ENCODE assay signal across 26 cellular contexts in genomic region chrX:15418041-15418706, GRCh38. TPM values are rescaled to one million over a fixed set of nuclear protein-coding genes. Genes with fewer than 3 reads are reported as not detected.
A peak's percentile ranks its signal among the peaks of the same experiment; 100 is the strongest.
DNase-seq lines count a peak whose midpoint lies in the region; ATAC-seq and TF ChIP-seq lines count a peak whose summit lies in the region.
"Had no signal": no experiment of that assay in that cellular context is flagged by ENCODE, and none has a peak within 500 bp of the region (broad histone marks: within the 10 kb centered on the region; RNA-seq: fewer than 3 reads in every experiment).

No MANE protein-coding gene starts in this region.

- CTCF ChIA-PET in BJ (lab: Yijun Ruan, JAX) = no interaction called here
- CTCF ChIA-PET in activated CD4-positive, alpha-beta T cell treated with anti-CD3 and anti-CD28 coated beads, Interleukin-2, amount 10 ng/mL, durations not matched to agents 7 days and 5 days (lab: Charles Lee) = no interaction called here
- CTCF ChIA-PET in activated CD4-positive, alpha-beta memory T cell treated with anti-CD3 and anti-CD28 coated beads for 36 hours (lab: Charles Lee) = no interaction called here

- H3K4me3 Mint-ChIP-seq in activated CD4-positive, alpha-beta T cell treated with anti-CD3 and anti-CD28 coated beads, Interleukin-2, amount 10 ng/mL, durations not matched to agents 7 days and 5 days = no peak overlapping the region
- H3K4me3 Mint-ChIP-seq in activated CD4-positive, alpha-beta memory T cell treated with anti-CD3 and anti-CD28 coated beads for 36 hours = no peak overlapping the region
- H3K4me3 Mint-ChIP-seq in natural killer cell = no peak overlapping the region
- no peak overlapping the region for H3K4me3 Mint-ChIP-seq in activated naive CD8-positive, alpha-beta T cell treated with anti-CD3 and anti-CD28 coated beads, Interleukin-2, amount 50 U/mL, for 24 hours
- H3K4me3 Mint-ChIP-seq: effector memory CD8-positive, alpha-beta T cell; natural killer cell treated with Interleukin-12 subunit alpha and Interleukin-12 subunit beta and Interleukin-15 and Interleukin-18, amount 100 ng/mL, for 72 hours; stimulated activated naive CD8-positive, alpha-beta T cell treated with anti-CD3 and anti-CD28 coated beads, Interleukin-15, amount 100 ng/mL, for 72 hours had no signal

- intact Hi-C loops in sciatic nerve (cut with DNase I) (no loop called here), natural killer cell (cut with micrococcal nuclease) (no loop called here)
- intact Hi-C loops in activated CD4-positive, alpha-beta memory T cell treated with anti-CD3 and anti-CD28 coated beads for 36 hours (cut with micrococcal nuclease) = no loop called here

- no peaks in the 10 kb centered on the region for H3K27me3 ChIP-seq in BJ (ENCODE audit: control insufficient read depth, insufficient read depth, low read length)
- H3K27me3 ChIP-seq: adrenal gland, vagina had no signal

- H3K36me3 Mint-ChIP-seq in activated CD4-positive, alpha-beta T cell treated with anti-CD3 and anti-CD28 coated beads, Interleukin-2, amount 10 ng/mL, durations not matched to agents 7 days and 5 days (ENCODE audit: low read depth) = no peaks in the 10 kb centered on the region
- no peaks in the 10 kb centered on the region for H3K36me3 Mint-ChIP-seq in activated CD4-positive, alpha-beta memory T cell treated with anti-CD3 and anti-CD28 coated beads for 36 hours
- H3K36me3 Mint-ChIP-seq in natural killer cell = no peaks in the 10 kb centered on the region
- no peaks in the 10 kb centered on the region for H3K36me3 Mint-ChIP-seq in activated naive CD8-positive, alpha-beta T cell treated with anti-CD3 and anti-CD28 coated beads, Interleukin-2, amount 50 U/mL, for 24 hours (ENCODE audit: low read depth)
- H3K36me3 Mint-ChIP-seq: natural killer cell treated with Interleukin-12 subunit alpha and Interleukin-12 subunit beta and Interleukin-15 and Interleukin-18, amount 100 ng/mL, for 72 hours had no signal

- H3K4me1 Mint-ChIP-seq in activated CD4-positive, alpha-beta T cell treated with anti-CD3 and anti-CD28 coated beads, Interleukin-2, amount 10 ng/mL, durations not matched to agents 7 days and 5 days = no peaks in the 10 kb centered on the region
- H3K4me1 Mint-ChIP-seq in activated CD4-positive, alpha-beta memory T cell treated with anti-CD3 and anti-CD28 coated beads for 36 hours (ENCODE audit: low read depth) = no peaks in the 10 kb centered on the region
- no peaks in the 10 kb centered on the region for H3K4me1 Mint-ChIP-seq in natural killer cell
- no peaks in the 10 kb centered on the region for H3K4me1 Mint-ChIP-seq in activated naive CD8-positive, alpha-beta T cell treated with anti-CD3 and anti-CD28 coated beads, Interleukin-2, amount 50 U/mL, for 24 hours
- H3K4me1 Mint-ChIP-seq: stimulated activated naive CD8-positive, alpha-beta T cell treated with anti-CD3 and anti-CD28 coated beads, Interleukin-15, amount 100 ng/mL, for 72 hours had no signal

- DNase-seq in BJ (ENCODE audit: low read depth) (peak; percentile 79), OCI-M1 (lab: John Stamatoyannopoulos, UW) (peak; percentile 54), fibroblast of gingiva (ENCODE audit: low read depth) (peak; percentile 65), sciatic nerve (ENCODE audit: low spot score) (no peak), natural killer cell (no peak)
- no peak for DNase-seq in activated CD4-positive, alpha-beta T cell treated with anti-CD3 and anti-CD28 coated beads, Interleukin-2, amount 10 ng/mL, durations not matched to agents 7 days and 5 days
- DNase-seq in activated CD4-positive, alpha-beta memory T cell treated with anti-CD3 and anti-CD28 coated beads for 36 hours = no peak
- DNase-seq in activated naive CD8-positive, alpha-beta T cell treated with anti-CD3 and anti-CD28 coated beads, Interleukin-2, amount 50 U/mL, for 24 hours = no peak
- DNase-seq: activated CD4-positive, alpha-beta T cell treated with anti-CD3 and anti-CD28 coated beads for 48 hours; activated T-cell treated with anti-CD3 and anti-CD28 coated beads, Interleukin-2, amount 50 U/mL, for 48 hours; adrenal gland; DMS53; effector memory CD8-positive, alpha-beta T cell; glutamatergic neuron; kidney; NCI-H1436; NCI-H748 treated with DMSO at 0.1 percent for 48 hours; stimulated activated naive CD8-positive, alpha-beta T cell treated with anti-CD3 and anti-CD28 coated beads, Interleukin-15, amount 100 ng/mL, for 72 hours; T-helper 2 cell had no signal

- H3K27me3 Mint-ChIP-seq in activated CD4-positive, alpha-beta T cell treated with anti-CD3 and anti-CD28 coated beads, Interleukin-2, amount 10 ng/mL, durations not matched to agents 7 days and 5 days = no peaks in the 10 kb centered on the region
- no peaks in the 10 kb centered on the region for H3K27me3 Mint-ChIP-seq in activated CD4-positive, alpha-beta memory T cell treated with anti-CD3 and anti-CD28 coated beads for 36 hours
- H3K27me3 Mint-ChIP-seq in natural killer cell (ENCODE audit: low read depth in 2 of 2) = peaks cover 3 to 42% of the 10 kb centered on the region in 2 donors
- H3K27me3 Mint-ChIP-seq in activated naive CD8-positive, alpha-beta T cell treated with anti-CD3 and anti-CD28 coated beads, Interleukin-2, amount 50 U/mL, for 24 hours = no peaks in the 10 kb centered on the region
- H3K27me3 Mint-ChIP-seq: stimulated activated naive CD8-positive, alpha-beta T cell treated with anti-CD3 and anti-CD28 coated beads, Interleukin-15, amount 100 ng/mL, for 72 hours had no signal

- POLR2A ChIA-PET in BJ (lab: Charles Lee) = no interaction called here
- POLR2A ChIA-PET in activated CD4-positive, alpha-beta T cell treated with anti-CD3 and anti-CD28 coated beads, Interleukin-2, amount 10 ng/mL, durations not matched to agents 7 days and 5 days (lab: Charles Lee) = no interaction called here
- POLR2A ChIA-PET in activated CD4-positive, alpha-beta memory T cell treated with anti-CD3 and anti-CD28 coated beads for 36 hours (lab: Charles Lee) = no interaction called here

- peak; percentile 39 for ATAC-seq in sciatic nerve
- no peak for ATAC-seq in natural killer cell
- no peak for ATAC-seq in activated naive CD8-positive, alpha-beta T cell treated with anti-CD3 and anti-CD28 coated beads, Interleukin-2, amount 50 U/mL, for 24 hours
- ATAC-seq: effector memory CD8-positive, alpha-beta T cell; natural killer cell treated with Interleukin-12 subunit alpha and Interleukin-12 subunit beta and Interleukin-15 and Interleukin-18, amount 100 ng/mL, for 72 hours; stimulated activated naive CD8-positive, alpha-beta T cell treated with anti-CD3 and anti-CD28 coated beads, Interleukin-15, amount 100 ng/mL, for 72 hours had no signal

- H3K9me3 Mint-ChIP-seq in activated CD4-positive, alpha-beta T cell treated with anti-CD3 and anti-CD28 coated beads, Interleukin-2, amount 10 ng/mL, durations not matched to agents 7 days and 5 days = peaks cover 2% of the 10 kb centered on the region
- H3K9me3 Mint-ChIP-seq in activated CD4-positive, alpha-beta memory T cell treated with anti-CD3 and anti-CD28 coated beads for 36 hours = peaks cover 3% of the 10 kb centered on the region
- peaks cover 2 to 3% of the 10 kb centered on the region in 2 donors for H3K9me3 Mint-ChIP-seq in natural killer cell
- peaks cover 5% of the 10 kb centered on the region for H3K9me3 Mint-ChIP-seq in activated naive CD8-positive, alpha-beta T cell treated with anti-CD3 and anti-CD28 coated beads, Interleukin-2, amount 50 U/mL, for 24 hours
- H3K9me3 Mint-ChIP-seq: natural killer cell treated with Interleukin-12 subunit alpha and Interleukin-12 subunit beta and Interleukin-15 and Interleukin-18, amount 100 ng/mL, for 72 hours; stimulated activated naive CD8-positive, alpha-beta T cell treated with anti-CD3 and anti-CD28 coated beads, Interleukin-15, amount 100 ng/mL, for 72 hours had no signal

- no peaks in the 10 kb centered on the region for H3K36me3 ChIP-seq in BJ (ENCODE audit: control insufficient read depth, insufficient read depth, low read length)
- H3K36me3 ChIP-seq: adrenal gland, BLaER1, vagina had no signal

- no peak overlapping the region for H3K27ac Mint-ChIP-seq in activated CD4-positive, alpha-beta T cell treated with anti-CD3 and anti-CD28 coated beads, Interleukin-2, amount 10 ng/mL, durations not matched to agents 7 days and 5 days
- no peak overlapping the region for H3K27ac Mint-ChIP-seq in activated CD4-positive, alpha-beta memory T cell treated with anti-CD3 and anti-CD28 coated beads for 36 hours
- H3K27ac Mint-ChIP-seq in natural killer cell = no peak overlapping the region
- no peak overlapping the region for H3K27ac Mint-ChIP-seq in activated naive CD8-positive, alpha-beta T cell treated with anti-CD3 and anti-CD28 coated beads, Interleukin-2, amount 50 U/mL, for 24 hours
- H3K27ac Mint-ChIP-seq: effector memory CD8-positive, alpha-beta T cell; natural killer cell treated with Interleukin-12 subunit alpha and Interleukin-12 subunit beta and Interleukin-15 and Interleukin-18, amount 100 ng/mL, for 72 hours; stimulated activated naive CD8-positive, alpha-beta T cell treated with anti-CD3 and anti-CD28 coated beads, Interleukin-15, amount 100 ng/mL, for 72 hours had no signal

- H3K4me3 ChIP-seq in BJ (ENCODE audit: low read depth, low read length) = no peak overlapping the region
- H3K4me3 ChIP-seq: adrenal gland, BLaER1, coronary artery, SK-N-MC, skin epidermis, vagina had no signal

- TF ChIP-seq CTCF in BJ (IDR thresholded peaks at IDR 0.05; ENCODE audit: insufficient read depth, low read depth, low read length) (no peak), natural killer cell (IDR thresholded peaks at IDR 0.05) (no peak)

RNA-seq across cellular contexts. Expression of gene VEGFD, which starts 34.0 kb away (rescaled TPM):
- polyA plus RNA-seq in BJ (2011; rRNA removed) = 0.07 and 0.16 TPM in 2 replicates
- 0.14 and 0.26 TPM in 2 replicates for polyA minus RNA-seq in BJ (2011; rRNA and poly(A)+ RNA removed)
- total RNA-seq in sciatic nerve (4.6 TPM), natural killer cell (not detected)
- total RNA-seq in activated CD4-positive, alpha-beta T cell treated with anti-CD3 and anti-CD28 coated beads, Interleukin-2, amount 10 ng/mL, durations not matched to agents 7 days and 5 days = not detected
- not detected for total RNA-seq in activated CD4-positive, alpha-beta memory T cell treated with anti-CD3 and anti-CD28 coated beads for 36 hours
- total RNA-seq: mononuclear cell; natural killer cell treated with Interleukin-12 subunit alpha and Interleukin-12 subunit beta and Interleukin-15 and Interleukin-18, amount 100 ng/mL, for 72 hours had no signal

Comparison
In these comparisons a context has a peak if more than half of its experiments do, and no peak if none do; other contexts are left out.
1. DNase-seq: peak in BJ (single experiment), OCI-M1 (single experiment) and fibroblast of gingiva (single experiment); none in sciatic nerve (single experiment), activated CD4-positive, alpha-beta T cell treated with anti-CD3 and anti-CD28 coated beads, Interleukin-2, amount 10 ng/mL, durations not matched to agents 7 days and 5 days (single experiment), activated CD4-positive, alpha-beta memory T cell treated with anti-CD3 and anti-CD28 coated beads for 36 hours (single experiment), natural killer cell (single experiment) and activated naive CD8-positive, alpha-beta T cell treated with anti-CD3 and anti-CD28 coated beads, Interleukin-2, amount 50 U/mL, for 24 hours (single experiment).